1 cellular context compared by ENCODE assay signal in the genomic region with DNA sequence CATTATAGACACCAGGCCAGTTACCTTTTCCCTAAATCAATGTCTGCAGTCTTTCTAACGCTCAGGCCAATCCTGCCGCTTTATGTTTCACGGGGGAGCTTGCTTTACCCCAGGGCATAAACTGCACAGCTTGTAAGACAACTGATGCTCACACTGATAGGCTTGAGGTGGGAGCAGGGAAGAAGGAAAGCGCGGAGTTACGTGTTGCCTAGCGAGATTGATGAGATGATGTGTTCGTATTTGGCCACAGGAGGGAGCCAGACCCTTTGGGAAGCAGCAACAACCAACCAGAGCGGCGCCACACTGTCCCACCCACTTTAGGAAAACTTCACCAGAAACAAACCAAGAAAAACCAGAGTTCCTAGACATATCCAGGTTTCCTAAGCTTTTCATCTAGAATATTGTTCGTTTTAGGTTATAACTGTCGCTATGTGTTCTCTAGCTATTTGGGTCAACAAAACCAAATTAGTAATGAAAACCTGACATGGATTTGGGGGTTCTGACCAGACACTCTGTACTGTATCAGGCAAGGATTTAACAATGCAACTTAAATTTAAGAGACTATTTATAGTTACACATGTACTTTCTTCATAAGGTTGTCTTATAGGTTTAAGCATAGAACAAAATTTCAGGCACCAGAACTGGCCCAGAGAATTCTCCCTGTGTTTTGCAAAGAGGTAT.
A peak's percentile ranks its signal among the peaks of the same experiment; 100 is the strongest.
TF ChIP-seq lines count a peak whose summit lies in the region.

No MANE protein-coding gene starts in this region.

TF ChIP-seq in GM12878, 131 proteins besides CTCF, POLR2A, EP300 and RAD21 (continued from another document):
- TF ChIP-seq CUX1 (IDR thresholded peaks at IDR 0.05; ENCODE audit: insufficient replicate concordance, low read depth, low read length) (no peak), ZNF217 (IDR thresholded peaks at IDR 0.05) (no peak), ZSCAN29 (IDR thresholded peaks at IDR 0.05) (no peak), ATF7 (IDR thresholded peaks at IDR 0.05; ENCODE audit: low read depth) (0 out of 2 replicates have a peak, but pooled peaks have one; percentile 37), USF1 (IDR thresholded peaks at IDR 0.05; ENCODE audit: borderline replicate concordance, extremely low read length, insufficient read depth, low read depth, low read length) (no peak), NR2C1 (IDR thresholded peaks at IDR 0.05) (no peak), NR2F1 (conservative IDR thresholded peaks at IDR 0.05) (no peak)
- TF ChIP-seq, protein P1, sequence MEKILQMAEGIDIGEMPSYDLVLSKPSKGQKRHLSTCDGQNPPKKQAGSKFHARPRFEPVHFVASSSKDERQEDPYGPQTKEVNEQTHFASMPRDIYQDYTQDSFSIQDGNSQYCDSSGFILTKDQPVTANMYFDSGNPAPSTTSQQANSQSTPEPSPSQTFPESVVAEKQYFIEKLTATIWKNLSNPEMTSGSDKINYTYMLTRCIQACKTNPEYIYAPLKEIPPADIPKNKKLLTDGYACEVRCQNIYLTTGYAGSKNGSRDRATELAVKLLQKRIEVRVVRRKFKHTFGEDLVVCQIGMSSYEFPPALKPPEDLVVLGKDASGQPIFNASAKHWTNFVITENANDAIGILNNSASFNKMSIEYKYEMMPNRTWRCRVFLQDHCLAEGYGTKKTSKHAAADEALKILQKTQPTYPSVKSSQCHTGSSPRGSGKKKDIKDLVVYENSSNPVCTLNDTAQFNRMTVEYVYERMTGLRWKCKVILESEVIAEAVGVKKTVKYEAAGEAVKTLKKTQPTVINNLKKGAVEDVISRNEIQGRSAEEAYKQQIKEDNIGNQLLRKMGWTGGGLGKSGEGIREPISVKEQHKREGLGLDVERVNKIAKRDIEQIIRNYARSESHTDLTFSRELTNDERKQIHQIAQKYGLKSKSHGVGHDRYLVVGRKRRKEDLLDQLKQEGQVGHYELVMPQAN (conservative IDR thresholded peaks at IDR 0.05), result no peak
